In genomic region chr3:45226206-45226915, GRCh38 we compare ENCODE assay signal across 8 cellular contexts. TPM values are rescaled to one million over a fixed set of nuclear protein-coding genes. Genes with fewer than 3 reads are reported as not detected.
DNase-seq lines count a peak whose midpoint lies in the region; ATAC-seq and TF ChIP-seq lines count a peak whose summit lies in the region.

TSS of gene TMEM158 (minus strand) at chr3:45226287. CDS start at chr3:45226027, 260 bp downstream.

- TF ChIP-seq CTCF in GM10266 (IDR thresholded peaks at IDR 0.05; ENCODE audit: control insufficient read depth, insufficient read depth, low read depth, missing control alignments) (no peak), HEK293 (tag by site-specific recombination; IDR thresholded peaks at IDR 0.05) (no peak)

- ATAC-seq in activated CD8-positive, alpha-beta T cell treated with anti-CD3 and anti-CD28 coated beads, Interleukin-2, amount 10 ng/mL, durations not matched to agents 7 days and 5 days = peak; percentile 89
- ATAC-seq in HG03565 (IDR thresholded peaks at IDR 0.05; ENCODE audit: unreplicated experiment) = no peak

- no peaks in the 10 kb centered on the region for H3K9me3 ChIP-seq in HEK293 (ENCODE audit: control insufficient read depth, insufficient read depth, low read depth, low read length)

- H3K27ac Mint-ChIP-seq in activated CD8-positive, alpha-beta T cell treated with anti-CD3 and anti-CD28 coated beads, Interleukin-2, amount 10 ng/mL, durations not matched to agents 7 days and 5 days = no peak within 1 kb of the TSS

- DNase-seq in GM10266 (ENCODE audit: extremely low spot score) = peak; percentile 96
- DNase-seq in NCI-H2227 treated with DMSO at 0.1 percent for 48 hours (lab: John Stamatoyannopoulos, UW) = peak; percentile 12
- DNase-seq in activated CD8-positive, alpha-beta T cell treated with anti-CD3 and anti-CD28 coated beads, Interleukin-2, amount 10 ng/mL, durations not matched to agents 7 days and 5 days = peak; percentile 76
- DNase-seq in effector CD8-positive, alpha-beta T cell (lab: John Stamatoyannopoulos, UW) = peak; percentile 64
- peak; percentile 74 for DNase-seq in medulla oblongata (ENCODE audit: extremely low spot score)
- DNase-seq in stimulated activated CD4-positive, alpha-beta T cell treated with anti-CD3 and anti-CD28 coated beads, TNF-alpha, amount 100 ng/mL, for 24 hours (ENCODE audit: low read depth in 3 of 3) = peak; percentile 47 to 84 (median 70)

- no peaks in the 10 kb centered on the region for H3K9me3 Mint-ChIP-seq in activated CD8-positive, alpha-beta T cell treated with anti-CD3 and anti-CD28 coated beads, Interleukin-2, amount 10 ng/mL, durations not matched to agents 7 days and 5 days (ENCODE audit: insufficient read depth)

- peak within 1 kb of the TSS; percentile 53 for H3K4me3 Mint-ChIP-seq in activated CD8-positive, alpha-beta T cell treated with anti-CD3 and anti-CD28 coated beads, Interleukin-2, amount 10 ng/mL, durations not matched to agents 7 days and 5 days

- H3K36me3 ChIP-seq in HEK293 (ENCODE audit: control insufficient read depth in 2 of 2, insufficient read depth in 1 of 2, low read length in 2 of 2) = no peaks in the 10 kb centered on the region

- peaks cover 71% of the 10 kb centered on the region for H3K27me3 Mint-ChIP-seq in activated CD8-positive, alpha-beta T cell treated with anti-CD3 and anti-CD28 coated beads, Interleukin-2, amount 10 ng/mL, durations not matched to agents 7 days and 5 days (ENCODE audit: low read depth)

- POLR2A ChIA-PET in HEK293 (lab: Yijun Ruan, JAX) = no interaction called here
- POLR2A ChIA-PET in activated CD8-positive, alpha-beta T cell treated with anti-CD3 and anti-CD28 coated beads, Interleukin-2, amount 10 ng/mL, durations not matched to agents 7 days and 5 days (lab: Charles Lee) = no interaction called here

- peak within 1 kb of the TSS; percentile 69 for H3K4me3 ChIP-seq in HEK293 (ENCODE audit: low read depth, low read length)

- H3K4me1 ChIP-seq in HEK293 (ENCODE audit: control insufficient read depth, insufficient read depth, low read length) = peaks cover 4% of the 10 kb centered on the region; the same call in 1 of the 2 replicates

- CTCF ChIA-PET in HEK293 (lab: Yijun Ruan, JAX) = interaction anchor here (0.6 to 2.1 kb wide), 3 partner anchors 16 to 981 kb away, joined by 4 to 8 read pairs (median 6); no protein-coding TSS in a partner anchor
- CTCF ChIA-PET in activated CD8-positive, alpha-beta T cell treated with anti-CD3 and anti-CD28 coated beads, Interleukin-2, amount 10 ng/mL, durations not matched to agents 7 days and 5 days (lab: Charles Lee) = interaction anchor here (0.7 to 2.7 kb wide), 3 partner anchors 15 to 186 kb away, joined by 3 to 10 read pairs (median 6); no protein-coding TSS in a partner anchor

- no peak within 1 kb of the TSS for H3K27ac ChIP-seq in HEK293 (ENCODE audit: extremely low read depth, low read depth, low read length)

- H3K4me1 Mint-ChIP-seq in activated CD8-positive, alpha-beta T cell treated with anti-CD3 and anti-CD28 coated beads, Interleukin-2, amount 10 ng/mL, durations not matched to agents 7 days and 5 days (ENCODE audit: low read depth) = peaks cover 11% of the 10 kb centered on the region

- peaks cover 3% of the 10 kb centered on the region for H3K36me3 Mint-ChIP-seq in activated CD8-positive, alpha-beta T cell treated with anti-CD3 and anti-CD28 coated beads, Interleukin-2, amount 10 ng/mL, durations not matched to agents 7 days and 5 days (ENCODE audit: low read depth)

TF ChIP-seq in HEK293, 187 proteins besides CTCF, POLR2A, EP300 and RAD21 (continues in another document):
- no peak for TF ChIP-seq ZNF16 (tag by site-specific recombination; IDR thresholded peaks at IDR 0.05; ENCODE audit: low read depth)
- peak; percentile 34; the same call in 1 of the 2 replicates for TF ChIP-seq KLF10 (tag by site-specific recombination; IDR thresholded peaks at IDR 0.05)
- no peak for TF ChIP-seq ZNF280D (tag by site-specific recombination; IDR thresholded peaks at IDR 0.05)
- 0 out of 2 replicates have a peak, but pooled peaks have one; percentile 23 for TF ChIP-seq KLF9 (tag by site-specific recombination; IDR thresholded peaks at IDR 0.05; ENCODE audit: low read depth)
- TF ChIP-seq, protein P1, sequence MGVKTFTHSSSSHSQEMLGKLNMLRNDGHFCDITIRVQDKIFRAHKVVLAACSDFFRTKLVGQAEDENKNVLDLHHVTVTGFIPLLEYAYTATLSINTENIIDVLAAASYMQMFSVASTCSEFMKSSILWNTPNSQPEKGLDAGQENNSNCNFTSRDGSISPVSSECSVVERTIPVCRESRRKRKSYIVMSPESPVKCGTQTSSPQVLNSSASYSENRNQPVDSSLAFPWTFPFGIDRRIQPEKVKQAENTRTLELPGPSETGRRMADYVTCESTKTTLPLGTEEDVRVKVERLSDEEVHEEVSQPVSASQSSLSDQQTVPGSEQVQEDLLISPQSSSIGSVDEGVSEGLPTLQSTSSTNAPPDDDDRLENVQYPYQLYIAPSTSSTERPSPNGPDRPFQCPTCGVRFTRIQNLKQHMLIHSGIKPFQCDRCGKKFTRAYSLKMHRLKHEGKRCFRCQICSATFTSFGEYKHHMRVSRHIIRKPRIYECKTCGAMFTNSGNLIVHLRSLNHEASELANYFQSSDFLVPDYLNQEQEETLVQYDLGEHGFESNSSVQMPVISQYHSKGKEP (tag by site-specific recombination; IDR thresholded peaks at IDR 0.05) = no peak
- no peak for TF ChIP-seq ZNF777 (tag by site-specific recombination; IDR thresholded peaks at IDR 0.05; ENCODE audit: borderline replicate concordance)
- TF ChIP-seq SP2 (tag by site-specific recombination; IDR thresholded peaks at IDR 0.05) = peak; percentile 18; the same call in 1 of the 2 replicates
- peak; percentile 15; the same call in 1 of the 2 replicates for TF ChIP-seq ZFHX2 (tag by site-specific recombination; conservative IDR thresholded peaks at IDR 0.05)
- TF ChIP-seq ZNF747 (tag by site-specific recombination; IDR thresholded peaks at IDR 0.05) = no peak
- TF ChIP-seq, protein P2, sequence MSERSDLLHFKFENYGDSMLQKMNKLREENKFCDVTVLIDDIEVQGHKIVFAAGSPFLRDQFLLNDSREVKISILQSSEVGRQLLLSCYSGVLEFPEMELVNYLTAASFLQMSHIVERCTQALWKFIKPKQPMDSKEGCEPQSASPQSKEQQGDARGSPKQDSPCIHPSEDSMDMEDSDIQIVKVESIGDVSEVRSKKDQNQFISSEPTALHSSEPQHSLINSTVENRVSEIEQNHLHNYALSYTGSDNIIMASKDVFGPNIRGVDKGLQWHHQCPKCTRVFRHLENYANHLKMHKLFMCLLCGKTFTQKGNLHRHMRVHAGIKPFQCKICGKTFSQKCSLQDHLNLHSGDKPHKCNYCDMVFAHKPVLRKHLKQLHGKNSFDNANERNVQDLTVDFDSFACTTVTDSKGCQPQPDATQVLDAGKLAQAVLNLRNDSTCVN (tag by site-specific recombination; optimal IDR thresholded peaks at IDR 0.05) = peak; percentile 31
- no peak for TF ChIP-seq ZNF48 (tag by site-specific recombination; IDR thresholded peaks at IDR 0.05)
- no peak for TF ChIP-seq HOXD13 (CRISPR knock-in tag; IDR thresholded peaks at IDR 0.05; ENCODE audit: borderline replicate concordance)
- no peak for TF ChIP-seq GFI1B (tag by site-specific recombination; IDR thresholded peaks at IDR 0.05)
- no peak for TF ChIP-seq HOXA7 (CRISPR knock-in tag; IDR thresholded peaks at IDR 0.05; ENCODE audit: borderline replicate concordance)
- no peak for TF ChIP-seq BCL11B (tag by site-specific recombination; IDR thresholded peaks at IDR 0.05; ENCODE audit: low read depth)
- no peak; the same call in 1 of the 2 replicates for TF ChIP-seq SP3 (tag by site-specific recombination; IDR thresholded peaks at IDR 0.05)
- TF ChIP-seq ZSCAN5A (tag by site-specific recombination; IDR thresholded peaks at IDR 0.05) = no peak
- TF ChIP-seq YY2 (tag by site-specific recombination; IDR thresholded peaks at IDR 0.05) = no peak

RNA-seq across cellular contexts. Expression of gene TMEM158, which starts in this region (rescaled TPM):
- total RNA-seq in activated CD8-positive, alpha-beta T cell treated with anti-CD3 and anti-CD28 coated beads, Interleukin-2, amount 10 ng/mL, durations not matched to agents 7 days and 5 days = under 1 TPM; 0.13 to 0.24 TPM

Comparison
In these comparisons a context has a peak if more than half of its experiments do, and no peak if none do; other contexts are left out.
1. Peak in DNase-seq and ATAC-seq in activated CD8-positive, alpha-beta T cell treated with anti-CD3 and anti-CD28 coated beads, Interleukin-2, amount 10 ng/mL, durations not matched to agents 7 days and 5 days; RNA of the gene not detected or under 1 TPM.
2. DNase-seq: peak in every context shown above with its lines; median percentile 96 in GM10266; 76 in activated CD8-positive, alpha-beta T cell treated with anti-CD3 and anti-CD28 coated beads, Interleukin-2, amount 10 ng/mL, durations not matched to agents 7 days and 5 days; 74 in medulla oblongata; 70 in stimulated activated CD4-positive, alpha-beta T cell treated with anti-CD3 and anti-CD28 coated beads, TNF-alpha, amount 100 ng/mL, for 24 hours; 64 in effector CD8-positive, alpha-beta T cell; 12 in NCI-H2227 treated with DMSO at 0.1 percent for 48 hours.